ENCODE assay signal across 19 cellular contexts in the genomic region with DNA sequence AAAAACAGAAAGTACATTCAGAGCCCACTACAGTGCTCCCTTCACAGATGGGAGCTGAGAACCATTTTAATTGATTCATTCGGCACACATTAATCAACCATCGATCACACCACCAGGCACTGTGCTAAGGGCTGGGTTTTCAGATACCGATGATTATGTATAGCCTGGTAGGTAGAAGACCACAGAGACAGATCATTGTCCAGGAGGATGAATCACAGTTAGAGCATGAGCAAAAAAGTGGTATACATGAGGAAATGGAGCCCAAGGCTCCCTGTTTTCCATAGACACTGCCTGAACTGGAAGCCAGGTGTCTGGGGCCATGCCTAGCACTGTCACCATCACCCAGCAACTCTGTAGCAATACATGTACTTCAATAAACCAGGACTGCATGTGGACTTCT. TPM values are rescaled to one million over a fixed set of nuclear protein-coding genes. Genes with fewer than 3 reads are reported as not detected.
"Had no signal": no experiment of that assay in that cellular context is flagged by ENCODE, and none has a peak within 500 bp of the region (broad histone marks: within the 10 kb centered on the region; RNA-seq: fewer than 3 reads in every experiment).

No MANE protein-coding gene starts in this region.

- ATAC-seq: lower lobe of right lung; right cardiac atrium; stimulated activated naive CD8-positive, alpha-beta T cell treated with anti-CD3 and anti-CD28 coated beads, Interleukin-15, Interleukin-2, amounts not matched to agents 100 U/mL and 50 U/mL, for 24 hours had no signal

- H3K36me3 ChIP-seq: lower lobe of right lung, prostate gland, tibial nerve, uterus had no signal

- H3K9me3 Mint-ChIP-seq: activated naive CD8-positive, alpha-beta T cell treated with anti-CD3 and anti-CD28 coated beads for 36 hours; neural crest cell had no signal

- H3K4me3 Mint-ChIP-seq: activated naive CD8-positive, alpha-beta T cell treated with anti-CD3 and anti-CD28 coated beads for 36 hours; neural crest cell had no signal

- H3K4me3 ChIP-seq: lower lobe of right lung, prostate gland, tibial nerve, uterus had no signal

- H3K27ac ChIP-seq: lower lobe of right lung, prostate gland, tibial nerve, uterus had no signal

- H3K27me3 ChIP-seq: tibial nerve, uterus had no signal

- H3K9me3 ChIP-seq: lower lobe of right lung, prostate gland, tibial nerve, uterus had no signal

- H3K36me3 Mint-ChIP-seq: activated naive CD8-positive, alpha-beta T cell treated with anti-CD3 and anti-CD28 coated beads for 36 hours had no signal

- H3K27ac Mint-ChIP-seq: activated naive CD8-positive, alpha-beta T cell treated with anti-CD3 and anti-CD28 coated beads for 36 hours had no signal

- DNase-seq: activated CD4-positive, alpha-beta T cell treated with anti-CD3 and anti-CD28 coated beads for 1 hour; activated CD4-positive, alpha-beta T cell treated with anti-CD3 and anti-CD28 coated beads, Interleukin-2, amount 50 U/mL, for 4 hours; activated naive CD4-positive, alpha-beta T cell; activated naive CD8-positive, alpha-beta T cell treated with anti-CD3 and anti-CD28 coated beads for 36 hours; activated T-cell treated with anti-CD3 and anti-CD28 coated beads for 4 hours; amniotic stem cell; dermis blood vessel endothelial cell; effector memory CD4-positive, alpha-beta T cell; glutamatergic neuron; hippocampal formation; lower lobe of right lung; right cardiac atrium; stimulated activated CD4-positive, alpha-beta T cell treated with anti-CD3 and anti-CD28 coated beads, Interleukin-2, amount 100 ng/mL, for 24 hours; stimulated activated naive CD8-positive, alpha-beta T cell treated with anti-CD3 and anti-CD28 coated beads, Interleukin-15, Interleukin-2, amounts not matched to agents 100 U/mL and 50 U/mL, for 24 hours; uterus had no signal

- H3K4me1 Mint-ChIP-seq: activated naive CD8-positive, alpha-beta T cell treated with anti-CD3 and anti-CD28 coated beads for 36 hours; neural crest cell had no signal

- H3K4me1 ChIP-seq: lower lobe of right lung, prostate gland, tibial nerve, uterus had no signal

RNA-seq across cellular contexts. Expression of gene PRDM1, which starts 9.0 kb away (rescaled TPM):
- total RNA-seq: osteocyte had no signal
